ENCODE assay signal across 8 cellular contexts in genomic region chr1:32066489-32066873, GRCh38. TPM values are rescaled to one million over a fixed set of nuclear protein-coding genes. Genes with fewer than 3 reads are reported as not detected.
A peak's percentile ranks its signal among the peaks of the same experiment; 100 is the strongest.
DNase-seq lines count a peak whose midpoint lies in the region; ATAC-seq, FAIRE-seq and TF ChIP-seq lines count a peak whose summit lies in the region.

No MANE protein-coding gene starts in this region.

- WGBS in pancreas, 2 donors: 12 to 15% methylated on average over 4 of the region's 4 CpGs

- no peak for FAIRE-seq in pancreas (lab: Jason Lieb, UNC)

- no peaks in the 10 kb centered on the region for H3K9me3 ChIP-seq in pancreas

- peaks cover 0 to 9% (median 0%) of the 10 kb centered on the region in 3 donors for H3K4me1 ChIP-seq in pancreas

- H3K27me3 ChIP-seq in pancreas: no peaks in the 10 kb centered on the region

- no peak overlapping the region for H3K4me3 ChIP-seq in AG09309 (ENCODE audit: control insufficient read depth, low read depth, low read length)
- no peak overlapping the region for H3K4me3 ChIP-seq in fibroblast of the aortic adventitia (ENCODE audit: low read depth, low read length)
- no peak overlapping the region for H3K4me3 ChIP-seq in pancreas

- ATAC-seq in SK-N-SH treated with all-trans-retinoic acid at 6 μM for 48 hours (peak; percentile 5), pancreas (peak in 3 of 4 donors; percentile 50 to 60 (median 59)), GM21825 (IDR thresholded peaks at IDR 0.05; ENCODE audit: unreplicated experiment) (no peak), HG02798 (IDR thresholded peaks at IDR 0.05; ENCODE audit: poor library complexity, unreplicated experiment) (no peak)

- intact Hi-C loops in pancreas (cut with DNase I): no loop called here

- H3K36me3 ChIP-seq in pancreas: no peaks in the 10 kb centered on the region

- H3K27ac ChIP-seq in pancreas: no peak overlapping the region

- TF ChIP-seq CTCF in AG09309 (IDR thresholded peaks at IDR 0.05; ENCODE audit: control insufficient read depth, insufficient read depth, low read depth, low read length, missing control alignments): no peak
- TF ChIP-seq CTCF in fibroblast of the aortic adventitia (IDR thresholded peaks at IDR 0.05; ENCODE audit: insufficient read depth, low read length): no peak
- no peak for TF ChIP-seq CTCF in pancreas (IDR thresholded peaks at IDR 0.05)

- DNase-seq in AG09309 (ENCODE audit: low read depth): peak; percentile 21
- DNase-seq in HK-2 (ENCODE audit: unreplicated experiment): peak; percentile 47
- DNase-seq in fibroblast of the aortic adventitia (ENCODE audit: low read depth): peak; percentile 92
- peak in 3 of 6 donors; percentile 21 to 60 (median 26) for DNase-seq in pancreas
- no peak for DNase-seq in COLO829 (ENCODE audit: low spot score)

TF ChIP-seq in SK-N-SH treated with all-trans-retinoic acid at 6 μM for 48 hours, 23 proteins besides CTCF, POLR2A, EP300 and RAD21:
- TF ChIP-seq PATZ1 (CRISPR knock-in tag; IDR thresholded peaks at IDR 0.05; ENCODE audit: borderline replicate concordance) (peak; percentile 33; the same call in 1 of the 2 replicates), ZNF70 (CRISPR knock-in tag; IDR thresholded peaks at IDR 0.05) (no peak), ZNF565 (CRISPR knock-in tag; conservative IDR thresholded peaks at IDR 0.05; ENCODE audit: low read depth) (no peak), GLIS3 (CRISPR knock-in tag; IDR thresholded peaks at IDR 0.05) (0 out of 2 replicates have a peak, but pooled peaks have one; percentile 29), CSDC2 (CRISPR knock-in tag; IDR thresholded peaks at IDR 0.05) (no peak), ZFP3 (CRISPR knock-in tag; IDR thresholded peaks at IDR 0.05) (no peak), RARB (CRISPR knock-in tag; IDR thresholded peaks at IDR 0.05) (0 out of 2 replicates have a peak, but pooled peaks have one; percentile 11)

RNA-seq across cellular contexts. Expression of gene TMEM39B, which starts 6.3 kb away (rescaled TPM):
- total RNA-seq in fibroblast of the aortic adventitia (ENCODE audit: low replicate concordance) (3.3 and 9.0 TPM in 2 replicates), pancreas (1 to 10 TPM; 5.1 to 8.7 (median 6.1) TPM)
- polyA plus RNA-seq in pancreas: 10 to 100 TPM in 1 of 2 donors, 1 to 10 TPM in 1; 6.3 to 11.8 TPM

RNA-seq across cellular contexts. Expression of gene KPNA6, which starts 41.4 kb away (rescaled TPM):
- total RNA-seq in fibroblast of the aortic adventitia (ENCODE audit: low replicate concordance) (42.4 and 56.2 TPM in 2 replicates), pancreas (10 to 100 TPM; 20.9 to 36.2 (median 26.9) TPM)
- polyA plus RNA-seq in pancreas: 1 to 10 TPM; 4.9 to 7.9 TPM

RNA-seq across cellular contexts. Expression of gene KHDRBS1, which starts 52.8 kb away (rescaled TPM):
- total RNA-seq in fibroblast of the aortic adventitia (ENCODE audit: low replicate concordance) (43.1 and 53.8 TPM in 2 replicates), pancreas (10 to 100 TPM; 26.6 to 56.7 (median 41.2) TPM)
- polyA plus RNA-seq in pancreas: 10 to 100 TPM; 22.8 to 41.7 TPM

Comparison
In these comparisons a context has a peak if more than half of its experiments do, and no peak if none do; other contexts are left out.
1. ATAC-seq: peak in SK-N-SH treated with all-trans-retinoic acid at 6 μM for 48 hours (single experiment) and pancreas (3 of 4); none in GM21825 (single experiment) and HG02798 (single experiment).